Comparison of ENCODE assay signal across 30 cellular contexts in the genomic region with DNA sequence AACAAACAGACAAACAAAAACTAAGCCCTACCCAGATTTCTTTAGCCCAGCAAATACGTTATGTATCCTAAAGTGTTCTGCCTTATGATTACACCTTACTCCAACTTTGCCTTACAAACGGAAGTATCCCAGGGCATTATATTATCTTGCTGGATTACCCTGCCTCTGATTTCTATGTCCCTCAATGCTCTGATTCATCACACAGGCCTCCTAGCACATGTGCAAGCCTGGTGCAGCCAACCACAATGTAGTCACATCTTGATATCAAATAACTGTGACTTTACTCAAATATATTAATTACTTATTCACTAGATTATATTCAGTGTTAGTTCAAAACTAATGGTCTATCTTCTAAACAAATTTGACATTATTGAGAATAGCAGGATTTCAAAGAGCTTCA.
DNase-seq lines count a peak whose midpoint lies in the region; ATAC-seq and TF ChIP-seq lines count a peak whose summit lies in the region.
"Had no signal": no experiment of that assay in that cellular context is flagged by ENCODE, and none has a peak within 500 bp of the region (broad histone marks: within the 10 kb centered on the region; RNA-seq: fewer than 3 reads in every experiment).

No MANE protein-coding gene starts in this region.

- H3K4me1 ChIP-seq in aorta (ENCODE audit: control insufficient read depth in 1 of 2, insufficient read depth in 2 of 2, low read length in 2 of 2) = no peaks in the 10 kb centered on the region
- H3K4me1 ChIP-seq: heart left ventricle, neural progenitor cell had no signal

- no peaks in the 10 kb centered on the region for H3K27me3 Mint-ChIP-seq in progenitor cell of endocrine pancreas
- H3K27me3 Mint-ChIP-seq: activated CD4-positive, alpha-beta memory T cell treated with anti-CD3 and anti-CD28 coated beads for 36 hours had no signal

- H3K4me3 Mint-ChIP-seq in progenitor cell of endocrine pancreas (ENCODE audit: low read depth) = no peak overlapping the region
- H3K4me3 Mint-ChIP-seq: activated CD4-positive, alpha-beta memory T cell treated with anti-CD3 and anti-CD28 coated beads for 36 hours; activated naive CD4-positive, alpha-beta T cell treated with anti-CD3 and anti-CD28 coated beads for 36 hours; neural progenitor cell had no signal

- 81 to 83% methylated on average over 2 of the region's 2 CpGs for WGBS in aorta, 2 donors

- ATAC-seq in GM18505 (IDR thresholded peaks at IDR 0.05; ENCODE audit: unreplicated experiment) = no peak
- no peak for ATAC-seq in aorta (ENCODE audit: low FRiP score)
- no peak for ATAC-seq in HG03175 (IDR thresholded peaks at IDR 0.05; ENCODE audit: unreplicated experiment)
- ATAC-seq: heart left ventricle; left cardiac atrium; PC-3; right cardiac atrium; stimulated activated naive CD8-positive, alpha-beta T cell treated with anti-CD3 and anti-CD28 coated beads, Interleukin-15, Interleukin-2, amounts not matched to agents 100 U/mL and 50 U/mL, for 24 hours had no signal

- TF ChIP-seq POLR2A in GM18505 (IDR thresholded peaks at IDR 0.05; ENCODE audit: borderline replicate concordance, extremely low read depth, insufficient read depth, insufficient read length) = no peak

- no peaks in the 10 kb centered on the region for H3K36me3 ChIP-seq in aorta (ENCODE audit: control insufficient read depth in 1 of 2, insufficient read depth in 2 of 2, low read length in 1 of 2)
- H3K36me3 ChIP-seq: heart left ventricle, neural progenitor cell had no signal

- no peaks in the 10 kb centered on the region for H3K27me3 ChIP-seq in aorta (ENCODE audit: control insufficient read depth in 1 of 2, insufficient read depth in 2 of 2, low read length in 1 of 2)
- H3K27me3 ChIP-seq: heart left ventricle, neural progenitor cell had no signal

- no peaks in the 10 kb centered on the region for H3K36me3 Mint-ChIP-seq in progenitor cell of endocrine pancreas (ENCODE audit: insufficient read depth)
- H3K36me3 Mint-ChIP-seq: activated CD4-positive, alpha-beta memory T cell treated with anti-CD3 and anti-CD28 coated beads for 36 hours; neural progenitor cell had no signal

- H3K4me1 Mint-ChIP-seq in progenitor cell of endocrine pancreas (ENCODE audit: low read depth) = no peaks in the 10 kb centered on the region
- H3K4me1 Mint-ChIP-seq: neural progenitor cell had no signal

- peaks cover 2% of the 10 kb centered on the region for H3K9me3 ChIP-seq in aorta (ENCODE audit: control insufficient read depth, low read length)

- in situ Hi-C loops in astrocyte of the spinal cord (cut with HindIII; ENCODE audit: low sequenced_read_pairs) = no loop called here

- no peak overlapping the region for H3K27ac ChIP-seq in aorta (ENCODE audit: low read depth in 1 of 2, low read length in 2 of 2)
- H3K27ac ChIP-seq: coronary artery, heart left ventricle, KMS-11, neural progenitor cell had no signal

- H3K9me3 Mint-ChIP-seq in progenitor cell of endocrine pancreas (ENCODE audit: low read depth) = peaks cover 13% of the 10 kb centered on the region

- no peak overlapping the region for H3K27ac Mint-ChIP-seq in progenitor cell of endocrine pancreas
- H3K27ac Mint-ChIP-seq: activated CD4-positive, alpha-beta memory T cell treated with anti-CD3 and anti-CD28 coated beads for 36 hours; activated naive CD4-positive, alpha-beta T cell treated with anti-CD3 and anti-CD28 coated beads for 36 hours; neural progenitor cell had no signal

- peak; percentile 67 for DNase-seq in A172 (ENCODE audit: low spot score)
- peak; percentile 56 for DNase-seq in HT1080 (ENCODE audit: low read depth)
- DNase-seq in astrocyte of the spinal cord (ENCODE audit: low read depth, low spot score) = peak; percentile 13
- DNase-seq in glomerular visceral epithelial cell (ENCODE audit: extremely low spot score) = peak; percentile 32
- no peak for DNase-seq in progenitor cell of endocrine pancreas (ENCODE audit: low spot score, unreplicated experiment)
- no peak for DNase-seq in aorta
- DNase-seq: activated CD4-positive, alpha-beta memory T cell treated with anti-CD3 and anti-CD28 coated beads for 36 hours; activated CD4-positive, CD25-positive, alpha-beta regulatory T cell treated with anti-CD3 and anti-CD28 coated beads, Interleukin-2, amount 50 U/mL, for 72 hours; activated naive CD4-positive, alpha-beta T cell treated with anti-CD3 and anti-CD28 coated beads for 36 hours; amniotic stem cell; DMS79 treated with DMSO at 0.1 percent for 48 hours; effector CD8-positive, alpha-beta T cell; GF-D8; heart left ventricle; left cardiac atrium; NCI-H1417; NCI-H2029 treated with DMSO at 0.1 percent for 48 hours; NCI-H524 treated with DMSO at 0.1 percent for 48 hours; NK-92 treated with Interleukin-12 subunit alpha and Interleukin-12 subunit beta, amount 100 ng/mL, for 24 hours; PC-3; posterior cingulate gyrus; right cardiac atrium; SHP77; stimulated activated CD4-positive, alpha-beta T cell treated with anti-CD3 and anti-CD28 coated beads, Interleukin-1b, Interleukin-23, amount 100 ng/mL, for 48 hours; stimulated activated naive CD8-positive, alpha-beta T cell treated with anti-CD3 and anti-CD28 coated beads, Interleukin-15, Interleukin-2, amounts not matched to agents 100 U/mL and 50 U/mL, for 24 hours had no signal

- H3K4me3 ChIP-seq in astrocyte of the spinal cord (ENCODE audit: low read depth, low read length) = no peak overlapping the region
- H3K4me3 ChIP-seq in aorta (ENCODE audit: low read length in 2 of 2) = no peak overlapping the region
- H3K4me3 ChIP-seq: coronary artery, heart left ventricle, neural progenitor cell had no signal

- no peak for TF ChIP-seq CTCF in astrocyte of the spinal cord (IDR thresholded peaks at IDR 0.05; ENCODE audit: low read depth, low read length)
- no peak for TF ChIP-seq CTCF in progenitor cell of endocrine pancreas (IDR thresholded peaks at IDR 0.05; ENCODE audit: unreplicated experiment)

- intact Hi-C loops in aorta (cut with DNase I) = no loop called here

Comparison
In these comparisons a context has a peak if more than half of its experiments do, and no peak if none do; other contexts are left out.
1. DNase-seq: peak in A172 (single experiment), HT1080 (single experiment), astrocyte of the spinal cord (single experiment) and glomerular visceral epithelial cell (single experiment); none in progenitor cell of endocrine pancreas (single experiment) and aorta (0 of 2).